ENCODE assay signal across 1 cellular context in the genomic region with DNA sequence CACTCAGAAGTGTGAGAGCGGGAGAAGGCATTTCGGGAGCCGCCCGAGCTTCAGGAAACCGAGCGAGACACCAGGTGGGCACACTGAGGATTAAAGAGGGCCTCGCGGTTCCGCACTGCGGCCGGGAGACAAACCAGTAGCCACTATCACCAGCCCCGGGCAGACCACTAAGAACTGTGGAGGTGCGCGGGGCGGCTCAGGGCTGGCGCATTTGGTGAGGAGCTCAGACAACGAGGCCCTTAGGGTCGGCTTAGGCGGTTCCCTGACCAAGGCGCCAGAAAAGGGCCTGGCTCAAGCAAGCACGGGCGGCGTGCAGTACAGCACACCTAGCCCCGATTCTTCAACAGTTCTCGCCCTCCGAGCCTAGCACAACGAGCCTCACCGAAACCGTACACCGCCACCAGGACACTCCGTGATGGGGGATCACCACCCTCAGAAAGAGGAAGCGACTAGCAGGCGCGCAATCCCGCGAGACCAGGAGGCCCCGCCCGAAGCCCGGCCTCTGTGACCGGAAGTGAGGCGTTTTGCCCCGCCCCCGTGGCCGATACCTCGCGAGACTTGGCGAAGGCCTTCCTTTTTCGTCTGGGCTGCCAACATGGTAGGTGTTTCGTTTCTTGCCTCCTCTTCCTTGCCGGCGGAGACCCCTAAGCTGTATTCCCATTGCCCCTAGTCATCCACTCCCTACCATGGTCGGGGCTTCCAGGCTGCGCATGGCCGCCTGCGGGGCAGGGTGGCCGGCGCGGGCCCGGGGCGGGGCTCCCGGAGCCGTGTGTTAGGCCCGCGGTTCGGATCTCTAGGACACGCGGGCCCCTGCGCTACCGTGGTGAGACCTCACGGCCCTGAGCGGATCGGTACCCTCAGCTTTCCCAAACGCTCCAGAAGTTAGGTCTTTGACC.
TF ChIP-seq lines count a peak whose summit lies in the region.

A gene (plus strand): TSS at position 574 of the 896 bp plus-strand sequence. CDS start 22 bp downstream, at position 596.
A gene with protein sequence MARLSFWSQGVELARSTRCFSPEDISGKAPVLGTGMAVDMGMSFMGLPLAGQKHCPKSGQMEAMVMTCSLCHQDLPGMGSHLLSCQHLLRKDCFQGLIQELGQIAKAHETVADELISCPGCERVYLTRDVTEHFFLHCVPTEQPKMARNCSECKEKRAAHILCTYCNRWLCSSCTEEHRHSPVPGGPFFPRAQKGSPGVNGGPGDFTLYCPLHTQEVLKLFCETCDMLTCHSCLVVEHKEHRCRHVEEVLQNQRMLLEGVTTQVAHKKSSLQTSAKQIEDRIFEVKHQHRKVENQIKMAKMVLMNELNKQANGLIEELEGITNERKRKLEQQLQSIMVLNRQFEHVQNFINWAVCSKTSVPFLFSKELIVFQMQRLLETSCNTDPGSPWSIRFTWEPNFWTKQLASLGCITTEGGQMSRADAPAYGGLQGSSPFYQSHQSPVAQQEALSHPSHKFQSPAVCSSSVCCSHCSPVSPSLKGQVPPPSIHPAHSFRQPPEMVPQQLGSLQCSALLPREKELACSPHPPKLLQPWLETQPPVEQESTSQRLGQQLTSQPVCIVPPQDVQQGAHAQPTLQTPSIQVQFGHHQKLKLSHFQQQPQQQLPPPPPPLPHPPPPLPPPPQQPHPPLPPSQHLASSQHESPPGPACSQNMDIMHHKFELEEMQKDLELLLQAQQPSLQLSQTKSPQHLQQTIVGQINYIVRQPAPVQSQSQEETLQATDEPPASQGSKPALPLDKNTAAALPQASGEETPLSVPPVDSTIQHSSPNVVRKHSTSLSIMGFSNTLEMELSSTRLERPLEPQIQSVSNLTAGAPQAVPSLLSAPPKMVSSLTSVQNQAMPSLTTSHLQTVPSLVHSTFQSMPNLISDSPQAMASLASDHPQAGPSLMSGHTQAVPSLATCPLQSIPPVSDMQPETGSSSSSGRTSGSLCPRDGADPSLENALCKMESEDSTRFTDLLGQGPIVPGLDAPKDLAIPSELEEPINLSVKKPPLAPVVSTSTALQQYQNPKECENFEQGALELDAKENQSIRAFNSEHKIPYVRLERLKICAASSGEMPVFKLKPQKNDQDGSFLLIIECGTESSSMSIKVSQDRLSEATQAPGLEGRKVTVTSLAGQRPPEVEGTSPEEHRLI (N-terminal part only) (minus strand): TSS at position 447 of the 896 bp plus-strand sequence. CDS start 10,391 bp downstream, outside the sequence.

TF ChIP-seq in K562, 482 proteins besides CTCF, POLR2A, EP300 and RAD21 (continued from another document and continues in another):
- TF ChIP-seq, protein P1, sequence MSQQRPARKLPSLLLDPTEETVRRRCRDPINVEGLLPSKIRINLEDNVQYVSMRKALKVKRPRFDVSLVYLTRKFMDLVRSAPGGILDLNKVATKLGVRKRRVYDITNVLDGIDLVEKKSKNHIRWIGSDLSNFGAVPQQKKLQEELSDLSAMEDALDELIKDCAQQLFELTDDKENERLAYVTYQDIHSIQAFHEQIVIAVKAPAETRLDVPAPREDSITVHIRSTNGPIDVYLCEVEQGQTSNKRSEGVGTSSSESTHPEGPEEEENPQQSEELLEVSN (IDR thresholded peaks at IDR 0.05; ENCODE audit: borderline replicate concordance in 1 of 2, extremely low read depth in 1 of 2, insufficient read depth in 1 of 2, insufficient read length in 1 of 2, low read depth in 1 of 2, low read length in 1 of 2, poor library complexity in 1 of 2, severe bottlenecking in 1 of 2) = peak; percentile 37 to 62
- TF ChIP-seq HLTF (IDR thresholded peaks at IDR 0.05) (peak; percentile 45; the same call in 1 of the 2 replicates), CBFA2T3 (IDR thresholded peaks at IDR 0.05) (no peak), MAFK (IDR thresholded peaks at IDR 0.05; ENCODE audit: low read length) (no peak), KLF1 (tag; IDR thresholded peaks at IDR 0.05) (no peak; the same call in 1 of the 2 replicates), ZNF507 (tag; conservative IDR thresholded peaks at IDR 0.05) (no peak), CHD2 (IDR thresholded peaks at IDR 0.05; ENCODE audit: low read depth, low read length) (peak; percentile 99), GTF2F1 (IDR thresholded peaks at IDR 0.05; ENCODE audit: low read depth, low read length) (peak; percentile 95), GTF2A2 (tag; IDR thresholded peaks at IDR 0.05) (no peak; the same call in 1 of the 2 replicates), ELF1 (tag; IDR thresholded peaks at IDR 0.05) (peak; percentile 95), WHSC1 (IDR thresholded peaks at IDR 0.05; ENCODE audit: low read length) (no peak), CEBPB (tag; IDR thresholded peaks at IDR 0.05) (no peak), HDAC3 (IDR thresholded peaks at IDR 0.05; ENCODE audit: borderline replicate concordance, partially characterized antibody) (no peak), NCOA2 (IDR thresholded peaks at IDR 0.05; ENCODE audit: partially characterized antibody in 2 of 2) (no peak), CC2D1A (IDR thresholded peaks at IDR 0.05) (no peak), NFE2L1 (tag; IDR thresholded peaks at IDR 0.05; ENCODE audit: borderline replicate concordance, low read depth) (no peak), ZNF780A (CRISPR knock-in tag; IDR thresholded peaks at IDR 0.05) (no peak), ZZZ3 (IDR thresholded peaks at IDR 0.05) (0 out of 2 replicates have a peak, but pooled peaks have one; percentile 84), PCBP1 (IDR thresholded peaks at IDR 0.05; ENCODE audit: low read depth, low read length, poor library complexity, severe bottlenecking) (peak; percentile 38), ZNF121 (CRISPR knock-in tag; conservative IDR thresholded peaks at IDR 0.05) (no peak), HEY1 (CRISPR knock-in tag; IDR thresholded peaks at IDR 0.05; ENCODE audit: borderline replicate concordance) (no peak), ZNF217 (CRISPR knock-in tag; IDR thresholded peaks at IDR 0.05) (no peak), RFX1 (IDR thresholded peaks at IDR 0.05) (no peak), RBFOX2 (IDR thresholded peaks at IDR 0.05; ENCODE audit: low read depth, low read length) (peak; percentile 99), CTBP1 (IDR thresholded peaks at IDR 0.05; ENCODE audit: borderline replicate concordance) (peak; percentile 60), MEIS2 (IDR thresholded peaks at IDR 0.05; ENCODE audit: partially characterized antibody) (no peak), ZFP36 (IDR thresholded peaks at IDR 0.05; ENCODE audit: low read depth, low read length, partially characterized antibody) (no peak), TRIM24 (IDR thresholded peaks at IDR 0.05) (peak in 1 of 2 experiments; percentile 12; a peak in 1 of 4 replicates), TAF7 (tag; IDR thresholded peaks at IDR 0.05) (peak; percentile 52), PYGO2 (tag; IDR thresholded peaks at IDR 0.05) (0 out of 2 replicates have a peak, but pooled peaks have one; percentile 12), KDM4B (IDR thresholded peaks at IDR 0.05; ENCODE audit: borderline replicate concordance in 2 of 2, low read depth in 1 of 2) (no peak), ZNF124 (CRISPR knock-in tag; IDR thresholded peaks at IDR 0.05) (no peak), XRCC3 (IDR thresholded peaks at IDR 0.05) (no peak)
- TF ChIP-seq, protein P2, sequence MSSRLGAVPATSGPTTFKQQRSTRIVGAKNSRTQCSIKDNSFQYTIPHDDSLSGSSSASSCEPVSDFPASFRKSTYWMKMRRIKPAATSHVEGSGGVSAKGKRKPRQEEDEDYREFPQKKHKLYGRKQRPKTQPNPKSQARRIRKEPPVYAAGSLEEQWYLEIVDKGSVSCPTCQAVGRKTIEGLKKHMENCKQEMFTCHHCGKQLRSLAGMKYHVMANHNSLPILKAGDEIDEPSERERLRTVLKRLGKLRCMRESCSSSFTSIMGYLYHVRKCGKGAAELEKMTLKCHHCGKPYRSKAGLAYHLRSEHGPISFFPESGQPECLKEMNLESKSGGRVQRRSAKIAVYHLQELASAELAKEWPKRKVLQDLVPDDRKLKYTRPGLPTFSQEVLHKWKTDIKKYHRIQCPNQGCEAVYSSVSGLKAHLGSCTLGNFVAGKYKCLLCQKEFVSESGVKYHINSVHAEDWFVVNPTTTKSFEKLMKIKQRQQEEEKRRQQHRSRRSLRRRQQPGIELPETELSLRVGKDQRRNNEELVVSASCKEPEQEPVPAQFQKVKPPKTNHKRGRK (tag; IDR thresholded peaks at IDR 0.05) = no peak
- TF ChIP-seq, protein P3, sequence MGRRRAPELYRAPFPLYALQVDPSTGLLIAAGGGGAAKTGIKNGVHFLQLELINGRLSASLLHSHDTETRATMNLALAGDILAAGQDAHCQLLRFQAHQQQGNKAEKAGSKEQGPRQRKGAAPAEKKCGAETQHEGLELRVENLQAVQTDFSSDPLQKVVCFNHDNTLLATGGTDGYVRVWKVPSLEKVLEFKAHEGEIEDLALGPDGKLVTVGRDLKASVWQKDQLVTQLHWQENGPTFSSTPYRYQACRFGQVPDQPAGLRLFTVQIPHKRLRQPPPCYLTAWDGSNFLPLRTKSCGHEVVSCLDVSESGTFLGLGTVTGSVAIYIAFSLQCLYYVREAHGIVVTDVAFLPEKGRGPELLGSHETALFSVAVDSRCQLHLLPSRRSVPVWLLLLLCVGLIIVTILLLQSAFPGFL (CRISPR knock-in tag; IDR thresholded peaks at IDR 0.05) = peak; percentile 84; the same call in 1 of the 2 replicates
- TF ChIP-seq, protein P4, sequence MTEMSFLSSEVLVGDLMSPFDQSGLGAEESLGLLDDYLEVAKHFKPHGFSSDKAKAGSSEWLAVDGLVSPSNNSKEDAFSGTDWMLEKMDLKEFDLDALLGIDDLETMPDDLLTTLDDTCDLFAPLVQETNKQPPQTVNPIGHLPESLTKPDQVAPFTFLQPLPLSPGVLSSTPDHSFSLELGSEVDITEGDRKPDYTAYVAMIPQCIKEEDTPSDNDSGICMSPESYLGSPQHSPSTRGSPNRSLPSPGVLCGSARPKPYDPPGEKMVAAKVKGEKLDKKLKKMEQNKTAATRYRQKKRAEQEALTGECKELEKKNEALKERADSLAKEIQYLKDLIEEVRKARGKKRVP (CRISPR knock-in tag; IDR thresholded peaks at IDR 0.05) = no peak
- TF ChIP-seq, protein P5, sequence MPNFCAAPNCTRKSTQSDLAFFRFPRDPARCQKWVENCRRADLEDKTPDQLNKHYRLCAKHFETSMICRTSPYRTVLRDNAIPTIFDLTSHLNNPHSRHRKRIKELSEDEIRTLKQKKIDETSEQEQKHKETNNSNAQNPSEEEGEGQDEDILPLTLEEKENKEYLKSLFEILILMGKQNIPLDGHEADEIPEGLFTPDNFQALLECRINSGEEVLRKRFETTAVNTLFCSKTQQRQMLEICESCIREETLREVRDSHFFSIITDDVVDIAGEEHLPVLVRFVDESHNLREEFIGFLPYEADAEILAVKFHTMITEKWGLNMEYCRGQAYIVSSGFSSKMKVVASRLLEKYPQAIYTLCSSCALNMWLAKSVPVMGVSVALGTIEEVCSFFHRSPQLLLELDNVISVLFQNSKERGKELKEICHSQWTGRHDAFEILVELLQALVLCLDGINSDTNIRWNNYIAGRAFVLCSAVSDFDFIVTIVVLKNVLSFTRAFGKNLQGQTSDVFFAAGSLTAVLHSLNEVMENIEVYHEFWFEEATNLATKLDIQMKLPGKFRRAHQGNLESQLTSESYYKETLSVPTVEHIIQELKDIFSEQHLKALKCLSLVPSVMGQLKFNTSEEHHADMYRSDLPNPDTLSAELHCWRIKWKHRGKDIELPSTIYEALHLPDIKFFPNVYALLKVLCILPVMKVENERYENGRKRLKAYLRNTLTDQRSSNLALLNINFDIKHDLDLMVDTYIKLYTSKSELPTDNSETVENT (CRISPR knock-in tag; IDR thresholded peaks at IDR 0.05) = peak; percentile 7; the same call in 1 of the 2 replicates
- TF ChIP-seq, protein P6, sequence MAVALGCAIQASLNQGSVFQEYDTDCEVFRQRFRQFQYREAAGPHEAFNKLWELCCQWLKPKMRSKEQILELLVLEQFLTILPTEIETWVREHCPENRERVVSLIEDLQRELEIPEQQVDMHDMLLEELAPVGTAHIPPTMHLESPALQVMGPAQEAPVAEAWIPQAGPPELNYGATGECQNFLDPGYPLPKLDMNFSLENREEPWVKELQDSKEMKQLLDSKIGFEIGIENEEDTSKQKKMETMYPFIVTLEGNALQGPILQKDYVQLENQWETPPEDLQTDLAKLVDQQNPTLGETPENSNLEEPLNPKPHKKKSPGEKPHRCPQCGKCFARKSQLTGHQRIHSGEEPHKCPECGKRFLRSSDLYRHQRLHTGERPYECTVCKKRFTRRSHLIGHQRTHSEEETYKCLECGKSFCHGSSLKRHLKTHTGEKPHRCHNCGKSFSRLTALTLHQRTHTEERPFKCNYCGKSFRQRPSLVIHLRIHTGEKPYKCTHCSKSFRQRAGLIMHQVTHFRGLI (CRISPR knock-in tag; IDR thresholded peaks at IDR 0.05) = no peak
- TF ChIP-seq, protein P7, sequence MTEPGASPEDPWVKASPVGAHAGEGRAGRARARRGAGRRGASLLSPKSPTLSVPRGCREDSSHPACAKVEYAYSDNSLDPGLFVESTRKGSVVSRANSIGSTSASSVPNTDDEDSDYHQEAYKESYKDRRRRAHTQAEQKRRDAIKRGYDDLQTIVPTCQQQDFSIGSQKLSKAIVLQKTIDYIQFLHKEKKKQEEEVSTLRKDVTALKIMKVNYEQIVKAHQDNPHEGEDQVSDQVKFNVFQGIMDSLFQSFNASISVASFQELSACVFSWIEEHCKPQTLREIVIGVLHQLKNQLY (CRISPR knock-in tag; conservative IDR thresholded peaks at IDR 0.05) = 0 out of 4 replicates have a peak, but pooled peaks of 1 of the 2 experiments have one; percentile 32
